ENCODE assay signal across 8 cellular contexts in the genomic region with DNA sequence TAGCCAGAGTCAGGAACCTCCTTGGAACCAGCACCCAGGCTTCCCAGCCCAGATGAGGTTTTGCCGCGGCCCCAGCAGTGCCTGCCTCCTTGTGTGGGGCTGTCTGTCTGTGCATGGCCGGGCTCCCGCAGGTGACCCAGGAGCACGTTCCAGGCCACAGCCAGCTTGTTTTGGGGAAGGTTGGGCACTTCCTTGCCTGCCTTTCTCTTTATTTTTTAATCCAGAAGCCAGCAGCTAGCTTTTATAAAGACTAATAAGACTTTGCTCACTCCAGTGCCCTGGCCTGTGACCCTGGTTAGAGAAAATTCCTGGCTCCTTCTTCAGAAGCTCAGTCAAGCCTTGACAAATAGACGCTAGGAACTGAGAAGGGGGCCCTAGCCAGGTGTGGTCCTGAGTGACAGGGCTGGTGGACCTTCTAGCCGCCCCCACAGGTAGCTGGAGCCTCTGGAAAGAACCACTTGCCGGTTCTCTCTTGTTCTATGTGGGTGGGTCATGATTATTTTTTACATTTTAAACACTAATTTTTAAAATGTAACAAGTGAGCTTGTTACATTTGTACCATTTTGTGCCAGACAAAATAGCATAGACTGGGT. TPM values are rescaled to one million over a fixed set of nuclear protein-coding genes. Genes with fewer than 3 reads are reported as not detected.
A peak's percentile ranks its signal among the peaks of the same experiment; 100 is the strongest.
DNase-seq lines count a peak whose midpoint lies in the region; ATAC-seq and TF ChIP-seq lines count a peak whose summit lies in the region.

No MANE protein-coding gene starts in this region.

- no peaks in the 10 kb centered on the region for H3K27me3 ChIP-seq in MM.1S (replicated peaks; ENCODE audit: insufficient read depth, low read length)
- no peaks in the 10 kb centered on the region for H3K27me3 ChIP-seq in endocrine pancreas (ENCODE audit: control insufficient read depth, insufficient read depth, low read length)
- no peaks in the 10 kb centered on the region for H3K27me3 ChIP-seq in ovary

- no peaks in the 10 kb centered on the region for H3K79me2 ChIP-seq in MM.1S (ENCODE audit: low read length)

- no peak for DNase-seq in MM.1S
- no peak for DNase-seq in ovary
- DNase-seq in NOMO-1 (lab: John Stamatoyannopoulos, UW; ENCODE audit: unreplicated experiment in 2 of 2): no peak
- DNase-seq in NCI-H2081 (lab: John Stamatoyannopoulos, UW): no peak
- no peak for DNase-seq in dermis blood vessel endothelial cell

- peak overlapping the region; percentile 98 for H2AFZ ChIP-seq in MM.1S (ENCODE audit: low read length)

- H3K36me3 ChIP-seq in MM.1S (replicated peaks; ENCODE audit: insufficient read depth, low read length) (no peaks in the 10 kb centered on the region), endocrine pancreas (ENCODE audit: control insufficient read depth, insufficient read depth, low read length) (peaks cover 2% of the 10 kb centered on the region), ovary (no peaks in the 10 kb centered on the region)

- TF ChIP-seq CTCF in MM.1S (IDR thresholded peaks at IDR 0.05; ENCODE audit: low read length) (no peak; the same call in 1 of the 2 replicates), ovary (IDR thresholded peaks at IDR 0.05) (no peak)

- TF ChIP-seq EP300 in ovary (IDR thresholded peaks at IDR 0.05): no peak

- H3K4me2 ChIP-seq in MM.1S (ENCODE audit: low read depth, low read length): peak overlapping the region; percentile 78

- H3K4me3 ChIP-seq in GM08714 (ENCODE audit: low read length) (peak overlapping the region; percentile 74; the same call in 1 of the 2 replicates), MM.1S (ENCODE audit: low read length) (peak overlapping the region; percentile 82), endocrine pancreas (ENCODE audit: control insufficient read depth, insufficient read depth, low read length) (no peak overlapping the region), ovary (peak overlapping the region; percentile 76)

- peaks cover 16% of the 10 kb centered on the region for H3K4me1 ChIP-seq in MM.1S (ENCODE audit: low read length)
- no peaks in the 10 kb centered on the region for H3K4me1 ChIP-seq in endocrine pancreas (ENCODE audit: control insufficient read depth, insufficient read depth, low read length)
- peaks cover 8% of the 10 kb centered on the region for H3K4me1 ChIP-seq in ovary (ENCODE audit: insufficient read depth)

- no peak for ATAC-seq in HG03025 (IDR thresholded peaks at IDR 0.05; ENCODE audit: low FRiP score, unreplicated experiment)

- intact Hi-C loops in ovary (cut with DNase I): loop anchor here (2.0 to 10.0 kb wide), 12 partner anchors 55 to 1017 kb away; no protein-coding TSS in a partner anchor

- no peaks in the 10 kb centered on the region for H4K20me1 ChIP-seq in MM.1S (ENCODE audit: insufficient read depth, low read length)

- no peaks in the 10 kb centered on the region for H3K9me2 ChIP-seq in MM.1S (replicated peaks; ENCODE audit: insufficient read depth, low read length)

- no peaks in the 10 kb centered on the region for H3K9me3 ChIP-seq in MM.1S (replicated peaks; ENCODE audit: insufficient read depth, low read length)
- H3K9me3 ChIP-seq in endocrine pancreas (ENCODE audit: control insufficient read depth, low read length): no peaks in the 10 kb centered on the region
- H3K9me3 ChIP-seq in ovary: no peaks in the 10 kb centered on the region

- WGBS in ovary, 3 donors: 29 to 41% (median 36%) methylated on average over 8 of the region's 8 CpGs

- H3K9ac ChIP-seq in MM.1S (ENCODE audit: low read length): peak overlapping the region; percentile 65; the same call in 1 of the 2 replicates
- H3K9ac ChIP-seq in endocrine pancreas (ENCODE audit: control insufficient read depth, insufficient read depth, low read length): peak overlapping the region; percentile 80

- H3K27ac ChIP-seq in MM.1S (ENCODE audit: low read length): no peak overlapping the region
- peak overlapping the region; percentile 83 to 91 for H3K27ac ChIP-seq in ovary

- TF ChIP-seq POLR2A in ovary (IDR thresholded peaks at IDR 0.05): no peak

- H3F3A ChIP-seq in MM.1S (ENCODE audit: insufficient read depth, low read length): peaks cover 12% of the 10 kb centered on the region

RNA-seq across cellular contexts. Expression of gene SLC29A3, which starts 0.8 kb away (rescaled TPM):
- total RNA-seq in ovary (10 to 100 TPM; 10.1 to 18.3 (median 15.5) TPM), dermis blood vessel endothelial cell (2.0 and 2.6 TPM in 2 replicates)
- polyA plus RNA-seq in ovary: 10 to 100 TPM; 13.1 to 16.6 TPM
